2 cellular contexts compared by ENCODE assay signal in the genomic region with DNA sequence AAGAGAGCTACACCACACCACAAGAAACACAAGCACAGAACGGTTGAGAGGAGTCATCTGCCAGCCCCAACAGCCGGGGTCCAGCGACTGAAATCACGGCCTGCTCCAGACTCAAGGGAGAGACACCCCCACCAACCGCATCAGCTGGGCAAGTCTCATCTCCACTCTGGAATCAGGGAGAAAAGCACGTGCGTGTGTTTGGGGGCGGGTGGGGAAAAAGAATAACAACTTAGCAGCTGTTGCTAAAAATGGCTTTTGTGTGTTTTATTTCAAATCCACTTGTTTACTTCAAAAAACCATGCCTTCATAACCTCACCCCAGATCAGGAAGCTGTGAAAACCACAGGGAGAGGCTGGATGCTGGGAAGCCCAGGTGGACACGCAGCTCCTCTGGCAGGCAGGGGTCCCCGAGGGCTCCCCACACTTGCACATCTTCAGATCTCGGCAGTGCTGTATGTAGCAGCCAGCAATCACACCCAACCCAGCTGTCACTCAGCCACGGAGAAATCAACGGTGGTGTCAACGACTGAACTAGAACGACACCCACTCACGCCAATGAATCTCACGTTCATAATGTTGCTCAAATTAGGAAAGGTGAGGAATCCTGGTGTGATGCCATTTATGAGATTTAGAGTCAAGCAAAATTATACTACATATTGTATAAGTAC.
A peak's percentile ranks its signal among the peaks of the same experiment; 100 is the strongest.
TF ChIP-seq lines count a peak whose summit lies in the region.

No MANE protein-coding gene starts in this region.

TF ChIP-seq in GM12878, 131 proteins besides CTCF, POLR2A, EP300 and RAD21:
- TF ChIP-seq, protein P1, sequence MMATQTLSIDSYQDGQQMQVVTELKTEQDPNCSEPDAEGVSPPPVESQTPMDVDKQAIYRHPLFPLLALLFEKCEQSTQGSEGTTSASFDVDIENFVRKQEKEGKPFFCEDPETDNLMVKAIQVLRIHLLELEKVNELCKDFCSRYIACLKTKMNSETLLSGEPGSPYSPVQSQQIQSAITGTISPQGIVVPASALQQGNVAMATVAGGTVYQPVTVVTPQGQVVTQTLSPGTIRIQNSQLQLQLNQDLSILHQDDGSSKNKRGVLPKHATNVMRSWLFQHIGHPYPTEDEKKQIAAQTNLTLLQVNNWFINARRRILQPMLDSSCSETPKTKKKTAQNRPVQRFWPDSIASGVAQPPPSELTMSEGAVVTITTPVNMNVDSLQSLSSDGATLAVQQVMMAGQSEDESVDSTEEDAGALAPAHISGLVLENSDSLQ (IDR thresholded peaks at IDR 0.05): peak; percentile 43; the same call in 1 of the 2 replicates
- no peak for TF ChIP-seq CBX3 (IDR thresholded peaks at IDR 0.05; ENCODE audit: borderline replicate concordance, low read depth)
TF ChIP-seq in GM12878: peak in this region for 1.

TF ChIP-seq in neural cell, 6 proteins besides CTCF, POLR2A, EP300 and RAD21:
- TF ChIP-seq EZH2 (IDR thresholded peaks at IDR 0.05; ENCODE audit: borderline replicate concordance, insufficient read depth, low read length, poor library complexity, severe bottlenecking) (no peak), TAF1 (IDR thresholded peaks at IDR 0.05; ENCODE audit: low read depth) (no peak), POLR2AphosphoS5 (IDR thresholded peaks at IDR 0.05) (peak; percentile 36), MXI1 (conservative IDR thresholded peaks at IDR 0.05; ENCODE audit: poor library complexity, severe bottlenecking) (no peak), SMC3 (conservative IDR thresholded peaks at IDR 0.05; ENCODE audit: poor library complexity) (no peak)
- TF ChIP-seq, protein P2, sequence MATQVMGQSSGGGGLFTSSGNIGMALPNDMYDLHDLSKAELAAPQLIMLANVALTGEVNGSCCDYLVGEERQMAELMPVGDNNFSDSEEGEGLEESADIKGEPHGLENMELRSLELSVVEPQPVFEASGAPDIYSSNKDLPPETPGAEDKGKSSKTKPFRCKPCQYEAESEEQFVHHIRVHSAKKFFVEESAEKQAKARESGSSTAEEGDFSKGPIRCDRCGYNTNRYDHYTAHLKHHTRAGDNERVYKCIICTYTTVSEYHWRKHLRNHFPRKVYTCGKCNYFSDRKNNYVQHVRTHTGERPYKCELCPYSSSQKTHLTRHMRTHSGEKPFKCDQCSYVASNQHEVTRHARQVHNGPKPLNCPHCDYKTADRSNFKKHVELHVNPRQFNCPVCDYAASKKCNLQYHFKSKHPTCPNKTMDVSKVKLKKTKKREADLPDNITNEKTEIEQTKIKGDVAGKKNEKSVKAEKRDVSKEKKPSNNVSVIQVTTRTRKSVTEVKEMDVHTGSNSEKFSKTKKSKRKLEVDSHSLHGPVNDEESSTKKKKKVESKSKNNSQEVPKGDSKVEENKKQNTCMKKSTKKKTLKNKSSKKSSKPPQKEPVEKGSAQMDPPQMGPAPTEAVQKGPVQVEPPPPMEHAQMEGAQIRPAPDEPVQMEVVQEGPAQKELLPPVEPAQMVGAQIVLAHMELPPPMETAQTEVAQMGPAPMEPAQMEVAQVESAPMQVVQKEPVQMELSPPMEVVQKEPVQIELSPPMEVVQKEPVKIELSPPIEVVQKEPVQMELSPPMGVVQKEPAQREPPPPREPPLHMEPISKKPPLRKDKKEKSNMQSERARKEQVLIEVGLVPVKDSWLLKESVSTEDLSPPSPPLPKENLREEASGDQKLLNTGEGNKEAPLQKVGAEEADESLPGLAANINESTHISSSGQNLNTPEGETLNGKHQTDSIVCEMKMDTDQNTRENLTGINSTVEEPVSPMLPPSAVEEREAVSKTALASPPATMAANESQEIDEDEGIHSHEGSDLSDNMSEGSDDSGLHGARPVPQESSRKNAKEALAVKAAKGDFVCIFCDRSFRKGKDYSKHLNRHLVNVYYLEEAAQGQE (IDR thresholded peaks at IDR 0.05; ENCODE audit: borderline replicate concordance): no peak
